Comparison of ENCODE assay signal across 9 cellular contexts in the genomic region with DNA sequence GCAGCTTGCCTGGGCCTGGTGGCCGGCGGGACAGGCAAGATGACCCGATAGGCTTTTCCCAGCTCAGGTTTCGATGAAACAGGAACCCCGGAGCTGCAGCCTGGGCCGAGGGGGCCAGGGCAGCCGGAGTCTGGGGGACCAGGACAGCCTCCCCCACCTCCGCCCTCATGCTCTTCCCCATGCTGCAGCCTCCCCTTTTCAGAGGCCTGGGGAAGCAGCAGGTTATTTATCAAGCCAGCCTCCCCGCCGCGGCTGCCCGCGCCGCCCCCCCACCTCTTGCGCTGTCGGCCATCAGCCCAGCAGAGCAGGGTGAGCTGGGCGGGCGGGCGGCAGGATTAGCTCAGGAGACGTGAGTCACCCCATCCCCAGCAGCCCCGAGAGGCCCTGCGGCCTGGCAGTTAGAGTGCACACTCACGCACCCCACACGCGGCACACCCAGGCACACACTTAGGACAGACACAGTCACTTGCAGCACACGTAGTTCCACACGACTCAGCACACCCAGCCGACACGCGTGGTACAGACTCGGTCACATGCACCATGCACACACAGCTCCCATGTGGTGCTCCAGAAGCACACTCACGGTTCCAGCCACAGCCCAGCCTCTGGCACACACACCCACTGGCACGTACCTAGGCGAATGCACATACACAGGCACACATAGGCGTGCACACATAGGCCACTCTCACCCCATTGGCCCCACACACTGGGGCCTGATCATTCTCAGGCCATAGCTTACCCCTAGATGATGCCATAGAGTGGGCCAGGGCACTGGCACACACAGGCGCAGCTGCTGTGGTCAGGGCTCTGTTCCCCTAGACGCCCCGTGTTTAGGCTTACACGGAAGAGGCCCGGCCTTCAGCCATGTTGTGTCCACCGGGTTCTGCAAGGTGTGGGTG. TPM values are rescaled to one million over a fixed set of nuclear protein-coding genes. Genes with fewer than 3 reads are reported as not detected.
DNase-seq lines count a peak whose midpoint lies in the region; ATAC-seq, FAIRE-seq and TF ChIP-seq lines count a peak whose summit lies in the region.
"Had no signal": no experiment of that assay in that cellular context is flagged by ENCODE, and none has a peak within 500 bp of the region (broad histone marks: within the 10 kb centered on the region; RNA-seq: fewer than 3 reads in every experiment).

No MANE protein-coding gene starts in this region.

- H3K4me1 ChIP-seq in endocrine pancreas (ENCODE audit: control insufficient read depth, insufficient read depth, low read length) (no peaks in the 10 kb centered on the region), mucosa of stomach (ENCODE audit: control insufficient read depth, insufficient read depth, low read length) (peaks cover 69% of the 10 kb centered on the region), MM.1S (ENCODE audit: low read length) (peaks cover 9% of the 10 kb centered on the region)

- H3K9ac ChIP-seq in endocrine pancreas (ENCODE audit: control insufficient read depth, insufficient read depth, low read length) (peak overlapping the region; percentile 2), mucosa of stomach (ENCODE audit: low read length) (peak overlapping the region; percentile 24), MM.1S (ENCODE audit: low read length) (no peak overlapping the region)
- H3K9ac ChIP-seq: KMS-11 had no signal

- no peaks in the 10 kb centered on the region for H3K36me3 Mint-ChIP-seq in activated CD4-positive, alpha-beta memory T cell treated with anti-CD3 and anti-CD28 coated beads, Interleukin-2, amount 10 ng/mL, durations not matched to agents 7 days and 5 days (ENCODE audit: low read depth)

- H3K36me3 ChIP-seq in endocrine pancreas (ENCODE audit: control insufficient read depth, insufficient read depth, low read length) (no peaks in the 10 kb centered on the region), mucosa of stomach (ENCODE audit: control insufficient read depth, insufficient read depth, low read length) (no peaks in the 10 kb centered on the region), MM.1S (replicated peaks; ENCODE audit: insufficient read depth, low read length) (no peaks in the 10 kb centered on the region)

- peak; percentile 29 for ATAC-seq in GM21786 (IDR thresholded peaks at IDR 0.05; ENCODE audit: unreplicated experiment)

- FAIRE-seq in RCC 7860 (lab: Jason Lieb, UNC), result peak; percentile 69

- TF ChIP-seq CTCF in C4-2B (conservative IDR thresholded peaks at IDR 0.05), result no peak
- TF ChIP-seq CTCF in MM.1S (IDR thresholded peaks at IDR 0.05; ENCODE audit: low read length), result no peak

- CTCF ChIA-PET in activated CD4-positive, alpha-beta memory T cell treated with anti-CD3 and anti-CD28 coated beads, Interleukin-2, amount 10 ng/mL, durations not matched to agents 7 days and 5 days (lab: Charles Lee), result no interaction called here

- H3K27me3 Mint-ChIP-seq in activated CD4-positive, alpha-beta memory T cell treated with anti-CD3 and anti-CD28 coated beads, Interleukin-2, amount 10 ng/mL, durations not matched to agents 7 days and 5 days, result no peaks in the 10 kb centered on the region

- H3F3A ChIP-seq in MM.1S (ENCODE audit: insufficient read depth, low read length), result no peaks in the 10 kb centered on the region

- peaks cover 2% of the 10 kb centered on the region for H3K4me1 Mint-ChIP-seq in activated CD4-positive, alpha-beta memory T cell treated with anti-CD3 and anti-CD28 coated beads, Interleukin-2, amount 10 ng/mL, durations not matched to agents 7 days and 5 days

- H2AFZ ChIP-seq in MM.1S (ENCODE audit: low read length), result no peak overlapping the region

- peaks cover 14% of the 10 kb centered on the region; the same call in 1 of the 2 replicates for H4K20me1 ChIP-seq in MM.1S (ENCODE audit: insufficient read depth, low read length)

- no peaks in the 10 kb centered on the region for H3K9me3 Mint-ChIP-seq in activated CD4-positive, alpha-beta memory T cell treated with anti-CD3 and anti-CD28 coated beads, Interleukin-2, amount 10 ng/mL, durations not matched to agents 7 days and 5 days

- no peaks in the 10 kb centered on the region for H3K9me2 ChIP-seq in MM.1S (replicated peaks; ENCODE audit: insufficient read depth, low read length)

- no peak overlapping the region for H3K4me3 ChIP-seq in endocrine pancreas (ENCODE audit: control insufficient read depth, insufficient read depth, low read length)
- H3K4me3 ChIP-seq in mucosa of stomach (ENCODE audit: low read length), result no peak overlapping the region
- no peak overlapping the region for H3K4me3 ChIP-seq in MM.1S (ENCODE audit: low read length)

- H3K4me3 Mint-ChIP-seq in activated CD4-positive, alpha-beta memory T cell treated with anti-CD3 and anti-CD28 coated beads, Interleukin-2, amount 10 ng/mL, durations not matched to agents 7 days and 5 days, result no peak overlapping the region

- no peak overlapping the region for H3K27ac Mint-ChIP-seq in activated CD4-positive, alpha-beta memory T cell treated with anti-CD3 and anti-CD28 coated beads, Interleukin-2, amount 10 ng/mL, durations not matched to agents 7 days and 5 days

- H3K9me3 ChIP-seq in endocrine pancreas (ENCODE audit: control insufficient read depth, low read length), result no peaks in the 10 kb centered on the region
- no peaks in the 10 kb centered on the region for H3K9me3 ChIP-seq in mucosa of stomach (ENCODE audit: control insufficient read depth, low read length)
- no peaks in the 10 kb centered on the region for H3K9me3 ChIP-seq in MM.1S (replicated peaks; ENCODE audit: insufficient read depth, low read length)

- H3K79me2 ChIP-seq in MM.1S (ENCODE audit: low read length), result peaks cover 99% of the 10 kb centered on the region

- peak; percentile 92 for DNase-seq in RCC 7860 (ENCODE audit: low spot score)
- peak; percentile 89 for DNase-seq in ureter (ENCODE audit: low spot score)
- DNase-seq in activated CD4-positive, alpha-beta memory T cell treated with anti-CD3 and anti-CD28 coated beads, Interleukin-2, amount 10 ng/mL, durations not matched to agents 7 days and 5 days, result no peak
- no peak for DNase-seq in MM.1S

- no peak overlapping the region for H3K4me2 ChIP-seq in MM.1S (ENCODE audit: low read depth, low read length)
- H3K4me2 ChIP-seq: KMS-11 had no signal

- H3K27ac ChIP-seq in C4-2B (peak overlapping the region; percentile 95), MM.1S (ENCODE audit: low read length) (no peak overlapping the region)
- H3K27ac ChIP-seq: KMS-11 had no signal

- H3K27me3 ChIP-seq in endocrine pancreas (ENCODE audit: control insufficient read depth, insufficient read depth, low read length), result no peaks in the 10 kb centered on the region
- no peaks in the 10 kb centered on the region for H3K27me3 ChIP-seq in mucosa of stomach (ENCODE audit: control insufficient read depth, insufficient read depth, low read length)
- H3K27me3 ChIP-seq in MM.1S (replicated peaks; ENCODE audit: insufficient read depth, low read length), result no peaks in the 10 kb centered on the region

- POLR2A ChIA-PET in activated CD4-positive, alpha-beta memory T cell treated with anti-CD3 and anti-CD28 coated beads, Interleukin-2, amount 10 ng/mL, durations not matched to agents 7 days and 5 days (lab: Charles Lee), result interaction anchor here (2.1 kb wide), 1 partner anchor 17 kb away, joined by 5 read pairs; no protein-coding TSS in a partner anchor

RNA-seq across cellular contexts. Expression of a gene that starts 13.0 kb away (rescaled TPM):
- total RNA-seq in ureter, result 28.7 TPM
- total RNA-seq in activated CD4-positive, alpha-beta memory T cell treated with anti-CD3 and anti-CD28 coated beads, Interleukin-2, amount 10 ng/mL, durations not matched to agents 7 days and 5 days, result 1 to 10 TPM; 1.4 to 1.7 TPM

Comparison
In these comparisons a context has a peak if more than half of its experiments do, and no peak if none do; other contexts are left out.
1. DNase-seq: peak in RCC 7860 (single experiment) and ureter (single experiment); none in activated CD4-positive, alpha-beta memory T cell treated with anti-CD3 and anti-CD28 coated beads, Interleukin-2, amount 10 ng/mL, durations not matched to agents 7 days and 5 days (single experiment) and MM.1S (single experiment).
2. RNA of a gene that starts 13.0 kb away (total RNA-seq): 28.7 TPM in ureter (single experiment); 1.4 to 1.7 TPM in activated CD4-positive, alpha-beta memory T cell treated with anti-CD3 and anti-CD28 coated beads, Interleukin-2, amount 10 ng/mL, durations not matched to agents 7 days and 5 days; every median in the first group is over 10 times any median in the second.